ENCODE assay signal across 10 cellular contexts in the genomic region with DNA sequence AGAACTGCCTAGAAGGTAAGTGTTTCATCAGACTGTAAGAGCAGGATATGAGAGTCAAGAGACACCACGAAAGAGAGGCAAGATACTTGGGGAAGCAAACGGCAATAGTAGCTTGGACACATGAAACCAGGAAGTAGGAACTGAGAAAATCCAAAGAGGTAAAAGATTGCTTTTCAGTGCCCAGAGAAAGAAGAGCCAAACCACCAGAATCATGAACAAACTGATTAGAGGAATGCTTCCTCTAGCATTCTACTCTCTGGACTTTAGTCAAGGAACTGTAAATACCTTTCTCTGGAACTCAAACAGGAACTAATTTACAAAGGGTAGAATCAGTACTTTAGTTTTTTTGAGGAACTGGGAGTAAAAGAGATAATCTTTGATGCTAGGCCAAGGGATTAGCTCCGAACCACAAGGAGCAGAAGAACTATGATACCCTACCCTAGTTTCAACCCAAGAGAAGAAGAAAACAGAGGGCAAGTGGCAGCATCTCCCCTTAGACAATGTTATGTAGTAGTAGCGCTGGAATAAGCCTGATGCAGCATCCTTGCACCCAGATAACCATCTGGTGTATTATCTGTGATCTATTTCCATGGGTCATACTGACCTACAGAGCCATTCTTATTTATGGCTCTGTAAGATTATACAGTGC.
DNase-seq lines count a peak whose midpoint lies in the region; ATAC-seq lines count a peak whose summit lies in the region.
"Had no signal": no experiment of that assay in that cellular context is flagged by ENCODE, and none has a peak within 500 bp of the region (broad histone marks: within the 10 kb centered on the region; RNA-seq: fewer than 3 reads in every experiment).

No MANE protein-coding gene starts in this region.

- no peak for DNase-seq in stimulated activated naive CD8-positive, alpha-beta T cell treated with anti-CD3 and anti-CD28 coated beads, Interleukin-15, Interleukin-2, amounts not matched to agents 100 U/mL and 50 U/mL, for 24 hours
- no peak for DNase-seq in caudate nucleus (lab: John Stamatoyannopoulos, UW)
- DNase-seq in cortex of kidney (lab: John Stamatoyannopoulos, UW), result no peak
- no peak for DNase-seq in NCI-H446 treated with DMSO at 0.1 percent for 48 hours (lab: John Stamatoyannopoulos, UW)
- no peak for DNase-seq in ecto neural progenitor cell (ENCODE audit: low spot score)
- DNase-seq: activated T-cell treated with anti-CD3 and anti-CD28 coated beads for 4 hours had no signal

- H3K27ac Mint-ChIP-seq in stimulated activated naive CD8-positive, alpha-beta T cell treated with anti-CD3 and anti-CD28 coated beads, Interleukin-15, Interleukin-2, amounts not matched to agents 100 ng/mL and 50 ng/mL, for 24 hours, result peak overlapping the region; percentile 42

- peaks cover 46% of the 10 kb centered on the region for H3K4me1 Mint-ChIP-seq in stimulated activated naive CD8-positive, alpha-beta T cell treated with anti-CD3 and anti-CD28 coated beads, Interleukin-15, Interleukin-2, amounts not matched to agents 100 ng/mL and 50 ng/mL, for 24 hours (ENCODE audit: low read depth)

- H3K36me3 Mint-ChIP-seq in stimulated activated naive CD8-positive, alpha-beta T cell treated with anti-CD3 and anti-CD28 coated beads, Interleukin-15, Interleukin-2, amounts not matched to agents 100 ng/mL and 50 ng/mL, for 24 hours (ENCODE audit: low read depth), result peaks cover 27% of the 10 kb centered on the region

- H3K9me3 Mint-ChIP-seq in stimulated activated naive CD8-positive, alpha-beta T cell treated with anti-CD3 and anti-CD28 coated beads, Interleukin-15, Interleukin-2, amounts not matched to agents 100 ng/mL and 50 ng/mL, for 24 hours, result no peaks in the 10 kb centered on the region

- ATAC-seq in stimulated activated naive CD8-positive, alpha-beta T cell treated with anti-CD3 and anti-CD28 coated beads, Interleukin-15, Interleukin-2, amounts not matched to agents 100 U/mL and 50 U/mL, for 24 hours, result no peak
- ATAC-seq in HG03571 (IDR thresholded peaks at IDR 0.05; ENCODE audit: unreplicated experiment) (peak; percentile 59), HG03354 (IDR thresholded peaks at IDR 0.05; ENCODE audit: poor library complexity, severe bottlenecking, unreplicated experiment) (no peak)

- H3K27ac ChIP-seq in caudate nucleus (ENCODE audit: low read depth, low read length), result peak overlapping the region; percentile 20
- H3K27ac ChIP-seq: C4-2B had no signal

- H3K27me3 Mint-ChIP-seq in stimulated activated naive CD8-positive, alpha-beta T cell treated with anti-CD3 and anti-CD28 coated beads, Interleukin-15, Interleukin-2, amounts not matched to agents 100 ng/mL and 50 ng/mL, for 24 hours, result no peaks in the 10 kb centered on the region

- no peak overlapping the region for H3K4me3 Mint-ChIP-seq in stimulated activated naive CD8-positive, alpha-beta T cell treated with anti-CD3 and anti-CD28 coated beads, Interleukin-15, Interleukin-2, amounts not matched to agents 100 ng/mL and 50 ng/mL, for 24 hours
